In genomic region chr4:183287677-183288076, GRCh38 we compare ENCODE assay signal across 17 cellular contexts. TPM values are rescaled to one million over a fixed set of nuclear protein-coding genes. Genes with fewer than 3 reads are reported as not detected.
DNase-seq lines count a peak whose midpoint lies in the region; ATAC-seq and TF ChIP-seq lines count a peak whose summit lies in the region.
"Had no signal": no experiment of that assay in that cellular context is flagged by ENCODE, and none has a peak within 500 bp of the region (broad histone marks: within the 10 kb centered on the region; RNA-seq: fewer than 3 reads in every experiment).

No MANE protein-coding gene starts in this region.

- no peak overlapping the region for H3K4me3 ChIP-seq in breast epithelium
- H3K4me3 ChIP-seq: MG63 had no signal

- no peak for TF ChIP-seq CTCF in nephron (IDR thresholded peaks at IDR 0.05; ENCODE audit: unreplicated experiment in 3 of 3)
- no peak for TF ChIP-seq CTCF in breast epithelium (IDR thresholded peaks at IDR 0.05)

- H3K9me3 Mint-ChIP-seq in nephron: no peaks in the 10 kb centered on the region
- no peaks in the 10 kb centered on the region for H3K9me3 Mint-ChIP-seq in naive thymus-derived CD8-positive, alpha-beta T cell
- H3K9me3 Mint-ChIP-seq: stimulated activated naive B cell treated with anti-CD40 and anti-IgM and Interleukin-4, amounts not matched to agents 10 μg/mL and 1 μg/mL and 100 μg/mL, for 72 hours had no signal

- H3K36me3 Mint-ChIP-seq in nephron (ENCODE audit: low read depth): peaks cover 64% of the 10 kb centered on the region
- peaks cover 0 to 58% (median 2%) of the 10 kb centered on the region in 3 donors for H3K36me3 Mint-ChIP-seq in naive thymus-derived CD8-positive, alpha-beta T cell
- H3K36me3 Mint-ChIP-seq: stimulated activated naive B cell treated with anti-CD40 and anti-IgM and Interleukin-4, amounts not matched to agents 10 μg/mL and 1 μg/mL and 100 μg/mL, for 72 hours had no signal

- H3K4me3 Mint-ChIP-seq in nephron: peak overlapping the region; percentile 7 to 32 (median 15)
- H3K4me3 Mint-ChIP-seq in naive thymus-derived CD8-positive, alpha-beta T cell: no peak overlapping the region
- H3K4me3 Mint-ChIP-seq: stimulated activated naive B cell treated with anti-CD40 and anti-IgM and Interleukin-4, amounts not matched to agents 10 μg/mL and 1 μg/mL and 100 μg/mL, for 72 hours had no signal

- POLR2A ChIA-PET in naive thymus-derived CD8-positive, alpha-beta T cell (lab: Charles Lee): no interaction called here

- ATAC-seq in GM19025 (IDR thresholded peaks at IDR 0.05; ENCODE audit: low read depth, unreplicated experiment) (peak; percentile 83), GM21737 (IDR thresholded peaks at IDR 0.05; ENCODE audit: unreplicated experiment) (peak; percentile 74), HG03196 (IDR thresholded peaks at IDR 0.05; ENCODE audit: unreplicated experiment) (peak; percentile 86)
- no peak for ATAC-seq in naive thymus-derived CD8-positive, alpha-beta T cell
- ATAC-seq: left colon; stimulated activated naive B cell treated with anti-CD40 and anti-IgM and Interleukin-4, amounts not matched to agents 10 μg/mL and 1 μg/mL and 100 μg/mL, for 72 hours had no signal

- no peak for TF ChIP-seq POLR2A in breast epithelium (IDR thresholded peaks at IDR 0.05)

- H3K4me1 Mint-ChIP-seq in nephron: peaks cover 21% of the 10 kb centered on the region
- H3K4me1 Mint-ChIP-seq in naive thymus-derived CD8-positive, alpha-beta T cell: peaks cover 0 to 2% (median 0%) of the 10 kb centered on the region in 4 donors
- H3K4me1 Mint-ChIP-seq: stimulated activated naive B cell treated with anti-CD40 and anti-IgM and Interleukin-4, amounts not matched to agents 10 μg/mL and 1 μg/mL and 100 μg/mL, for 72 hours had no signal

- no peaks in the 10 kb centered on the region for H3K4me1 ChIP-seq in breast epithelium

- no peak for DNase-seq in DMS79 (lab: John Stamatoyannopoulos, UW)
- no peak for DNase-seq in stimulated activated CD4-positive, alpha-beta T cell treated with anti-CD3 and anti-CD28 coated beads, Interleukin-15, amount 100 ng/mL, for 24 hours
- no peak for DNase-seq in naive thymus-derived CD8-positive, alpha-beta T cell
- no peak for DNase-seq in breast epithelium (ENCODE audit: low spot score in 2 of 2)
- DNase-seq: amniotic stem cell; left colon; MG63; stimulated activated CD4-positive, alpha-beta T cell treated with anti-CD3 and anti-CD28 coated beads, Interleukin-2, amount 100 ng/mL, for 24 hours; stimulated activated naive B cell treated with anti-CD40 and anti-IgM and Interleukin-4, amounts not matched to agents 10 μg/mL and 1 μg/mL and 100 μg/mL, for 72 hours had no signal

- H3K9me3 ChIP-seq in breast epithelium: no peaks in the 10 kb centered on the region
- H3K9me3 ChIP-seq: MG63 had no signal

- no peak overlapping the region for H3K27ac ChIP-seq in breast epithelium
- H3K27ac ChIP-seq: VCaP had no signal

- H3K36me3 ChIP-seq in breast epithelium: no peaks in the 10 kb centered on the region

- no peaks in the 10 kb centered on the region for H3K27me3 ChIP-seq in breast epithelium
- H3K27me3 ChIP-seq: MG63 had no signal

- H3K27me3 Mint-ChIP-seq in nephron (ENCODE audit: low read depth): no peaks in the 10 kb centered on the region
- no peaks in the 10 kb centered on the region for H3K27me3 Mint-ChIP-seq in naive thymus-derived CD8-positive, alpha-beta T cell
- H3K27me3 Mint-ChIP-seq: stimulated activated naive B cell treated with anti-CD40 and anti-IgM and Interleukin-4, amounts not matched to agents 10 μg/mL and 1 μg/mL and 100 μg/mL, for 72 hours had no signal

- intact Hi-C loops in breast epithelium (cut with DNase I; ENCODE audit: low total_unique reads): no loop called here

- peak overlapping the region; percentile 95 to 98 (median 96) for H3K27ac Mint-ChIP-seq in nephron
- H3K27ac Mint-ChIP-seq in naive thymus-derived CD8-positive, alpha-beta T cell: no peak overlapping the region
- H3K27ac Mint-ChIP-seq: stimulated activated naive B cell treated with anti-CD40 and anti-IgM and Interleukin-4, amounts not matched to agents 10 μg/mL and 1 μg/mL and 100 μg/mL, for 72 hours had no signal

RNA-seq across cellular contexts. Expression of gene CLDN22, which starts 32.4 kb away (rescaled TPM):
- not detected for total RNA-seq in naive thymus-derived CD8-positive, alpha-beta T cell
- under 1 TPM in 1 of 3 donors, not detected in 2; 0.29 TPM for polyA plus RNA-seq in naive thymus-derived CD8-positive, alpha-beta T cell
- not detected for total RNA-seq in breast epithelium
- total RNA-seq: dermis microvascular lymphatic vessel endothelial cell, frontal cortex, left colon, osteoblast had no signal

RNA-seq across cellular contexts. Expression of gene CLDN24, which starts 34.5 kb away (rescaled TPM):
- not detected for total RNA-seq in naive thymus-derived CD8-positive, alpha-beta T cell
- 1 to 10 TPM in 1 of 3 donors, not detected in 2; 1.6 TPM for polyA plus RNA-seq in naive thymus-derived CD8-positive, alpha-beta T cell
- total RNA-seq in breast epithelium: not detected
- total RNA-seq: dermis microvascular lymphatic vessel endothelial cell, frontal cortex, left colon, osteoblast had no signal

Comparison
In these comparisons a context has a peak if more than half of its experiments do, and no peak if none do; other contexts are left out.
1. ATAC-seq: peak in GM19025 (single experiment), GM21737 (single experiment) and HG03196 (single experiment); none in naive thymus-derived CD8-positive, alpha-beta T cell (0 of 2).
2. H3K27ac Mint-ChIP-seq: peak in nephron (3 of 3); none in naive thymus-derived CD8-positive, alpha-beta T cell (0 of 10).
3. H3K4me3 Mint-ChIP-seq: peak in nephron (3 of 3); none in naive thymus-derived CD8-positive, alpha-beta T cell (0 of 10).